ENCODE assay signal across 23 cellular contexts in the genomic region with DNA sequence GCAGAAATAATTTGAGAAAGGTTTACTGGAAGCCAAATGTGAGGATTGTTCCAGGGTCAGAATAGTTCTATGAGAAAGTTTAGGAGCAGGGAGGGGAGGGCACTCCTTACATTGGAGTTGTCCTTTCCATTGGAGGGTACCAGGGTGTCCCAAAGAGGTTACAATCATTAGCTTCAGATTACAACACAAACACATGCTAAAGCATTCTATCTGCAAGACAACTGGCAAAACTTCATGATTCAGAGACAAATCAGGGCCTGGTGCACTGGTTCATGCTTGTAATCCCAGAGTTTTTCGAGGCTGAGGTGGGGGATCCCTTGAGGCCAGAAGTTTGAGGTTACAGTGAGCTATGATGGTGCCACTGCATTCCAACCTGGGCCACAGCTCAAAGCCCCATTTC. TPM values are rescaled to one million over a fixed set of nuclear protein-coding genes. Genes with fewer than 3 reads are reported as not detected.
DNase-seq lines count a peak whose midpoint lies in the region; ATAC-seq and TF ChIP-seq lines count a peak whose summit lies in the region.
"Had no signal": no experiment of that assay in that cellular context is flagged by ENCODE, and none has a peak within 500 bp of the region (broad histone marks: within the 10 kb centered on the region; RNA-seq: fewer than 3 reads in every experiment).

No MANE protein-coding gene starts in this region.

- H2AFZ ChIP-seq in osteoblast (ENCODE audit: low read length): no peak overlapping the region
- H2AFZ ChIP-seq: GM23338 had no signal

- no peak for ATAC-seq in HG02870 (IDR thresholded peaks at IDR 0.05; ENCODE audit: unreplicated experiment)
- ATAC-seq: A549, GM12878, GM23338, HCT116 had no signal

- peak overlapping the region; percentile 21 for H3K27ac ChIP-seq in osteoblast (ENCODE audit: low read depth, low read length)
- H3K27ac ChIP-seq: A549; BLaER1 treated with 17β-estradiol and CSF1 and Interleukin-3, amounts not matched to agents 10 nM and 100 nM had no signal

- peak; percentile 11 for DNase-seq in NCI-H446 treated with DMSO at 0.1 percent for 48 hours (lab: John Stamatoyannopoulos, UW)
- DNase-seq in astrocyte of the hippocampus (ENCODE audit: low read depth, low spot score): peak; percentile 41
- peak; percentile 47 for DNase-seq in left kidney (ENCODE audit: low read depth, low spot score)
- peak; percentile 84 for DNase-seq in osteoblast (ENCODE audit: insufficient read length, low spot score, missing footprints)
- no peak for DNase-seq in activated CD4-positive, CD25-positive, alpha-beta regulatory T cell treated with anti-CD3 and anti-CD28 coated beads, Interleukin-2, amount 50 U/mL, for 72 hours
- DNase-seq in HK-2 (ENCODE audit: unreplicated experiment): no peak
- DNase-seq: 8988T; ACHN; AML-193; BE2C; CD4-positive, alpha-beta T cell; CD8-positive, alpha-beta memory T cell; DMS 273 treated with DMSO at 0.1 percent for 48 hours; DMS79; EL; GDM1; H9 had no signal

- H3K9me3 ChIP-seq in osteoblast (ENCODE audit: low read depth, low read length): no peaks in the 10 kb centered on the region
- H3K9me3 ChIP-seq: A549, BE2C had no signal

- H3K4me3 ChIP-seq in osteoblast (ENCODE audit: insufficient read depth, low read length): no peak overlapping the region
- H3K4me3 ChIP-seq: A549; BLaER1 treated with 17β-estradiol and CSF1 and Interleukin-3, amounts not matched to agents 10 nM and 100 nM; GM12878; GM23338 had no signal

- peaks cover 29% of the 10 kb centered on the region for H3K27me3 ChIP-seq in osteoblast (ENCODE audit: insufficient read depth, low read length)

- no peak overlapping the region for H3K4me2 ChIP-seq in osteoblast (ENCODE audit: insufficient read depth, low read length)
- H3K4me2 ChIP-seq: A549; BLaER1 treated with 17β-estradiol and CSF1 and Interleukin-3, amounts not matched to agents 10 nM and 100 nM; GM23338 had no signal

- no peaks in the 10 kb centered on the region for H3K36me3 ChIP-seq in osteoblast (ENCODE audit: insufficient read depth, low read length)
- H3K36me3 ChIP-seq: BE2C; BLaER1 treated with 17β-estradiol and CSF1 and Interleukin-3, amounts not matched to agents 10 nM and 100 nM had no signal

- no peaks in the 10 kb centered on the region for H4K20me1 ChIP-seq in osteoblast (ENCODE audit: insufficient read depth, low read length)
- H4K20me1 ChIP-seq: BLaER1 treated with 17β-estradiol and CSF1 and Interleukin-3, amounts not matched to agents 10 nM and 100 nM had no signal

- no peaks in the 10 kb centered on the region for H3K79me2 ChIP-seq in osteoblast (ENCODE audit: insufficient read depth, low read length)

- peaks cover 33% of the 10 kb centered on the region for H3K4me1 ChIP-seq in osteoblast (ENCODE audit: insufficient read depth, low read length)
- H3K4me1 ChIP-seq: A549; BE2C; BLaER1 treated with 17β-estradiol and CSF1 and Interleukin-3, amounts not matched to agents 10 nM and 100 nM had no signal

- no peak for TF ChIP-seq CTCF in osteoblast (IDR thresholded peaks at IDR 0.05; ENCODE audit: extremely low read depth, low read depth, low read length)

RNA-seq across cellular contexts. Expression of gene NSUN2, which starts 51.8 kb away (rescaled TPM):
- 32.7 and 39.4 TPM in 2 replicates for total RNA-seq in osteoblast

RNA-seq across cellular contexts. Expression of gene SRD5A1, which starts 52.1 kb away (rescaled TPM):
- total RNA-seq in osteoblast: 8.8 and 9.4 TPM in 2 replicates

Comparison
In these comparisons a context has a peak if more than half of its experiments do, and no peak if none do; other contexts are left out.
1. DNase-seq: peak in NCI-H446 treated with DMSO at 0.1 percent for 48 hours (single experiment), astrocyte of the hippocampus (single experiment), left kidney (single experiment) and osteoblast (single experiment); none in activated CD4-positive, CD25-positive, alpha-beta regulatory T cell treated with anti-CD3 and anti-CD28 coated beads, Interleukin-2, amount 50 U/mL, for 72 hours (single experiment) and HK-2 (single experiment).